Comparison of ENCODE assay signal across 26 cellular contexts in the genomic region with DNA sequence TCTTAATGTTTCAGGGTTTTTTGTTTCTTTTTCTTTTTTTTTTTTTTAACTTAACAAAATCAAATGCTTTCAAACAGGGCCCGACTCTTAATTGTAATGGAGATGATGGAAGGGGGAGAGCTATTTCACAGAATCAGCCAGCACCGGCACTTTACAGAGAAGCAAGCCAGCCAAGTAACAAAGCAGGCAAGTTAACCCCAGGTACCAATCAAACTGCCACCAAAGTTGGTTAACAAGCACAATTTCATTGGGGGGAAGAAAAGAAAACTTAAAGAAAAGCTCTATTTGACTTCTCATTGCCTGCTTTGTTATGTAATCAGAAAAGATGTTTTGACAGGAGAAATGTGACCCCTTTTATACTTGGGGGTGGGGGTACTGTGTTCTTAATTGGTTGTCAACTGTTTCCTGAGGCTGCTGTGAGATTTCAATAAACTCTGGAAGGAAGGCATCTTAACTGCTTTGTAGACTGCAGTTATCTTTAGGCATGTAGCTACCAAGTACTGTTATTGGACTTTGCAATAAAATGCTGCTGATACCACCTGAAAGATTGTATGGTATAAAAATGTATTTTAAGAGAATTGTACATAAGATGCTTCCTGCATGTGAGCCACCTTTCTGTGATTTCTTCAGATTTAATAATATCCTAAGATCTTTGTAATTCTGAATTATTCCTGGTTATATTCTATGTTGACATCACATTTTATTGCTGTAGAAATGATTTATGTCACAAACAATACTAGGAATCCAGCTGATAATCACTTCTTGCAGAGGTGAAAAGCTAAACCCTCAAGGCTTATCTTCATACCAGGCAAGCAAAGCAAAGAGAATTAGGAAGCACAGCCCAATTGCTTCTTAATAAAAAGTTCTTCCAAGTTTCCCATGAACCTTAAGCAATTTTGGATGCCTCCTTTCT. TPM values are rescaled to one million over a fixed set of nuclear protein-coding genes. Genes with fewer than 3 reads are reported as not detected.
DNase-seq lines count a peak whose midpoint lies in the region; ATAC-seq and TF ChIP-seq lines count a peak whose summit lies in the region.
"Had no signal": no experiment of that assay in that cellular context is flagged by ENCODE, and none has a peak within 500 bp of the region (broad histone marks: within the 10 kb centered on the region; RNA-seq: fewer than 3 reads in every experiment).

No MANE protein-coding gene starts in this region.

- intact Hi-C loops in breast epithelium (cut with DNase I; ENCODE audit: low total_unique reads), result loop anchor here (10.0 kb wide), 1 partner anchor 626 kb away; no protein-coding TSS in a partner anchor

- H3K27me3 Mint-ChIP-seq in CD8-positive, alpha-beta memory T cell, result no peaks in the 10 kb centered on the region
- H3K27me3 Mint-ChIP-seq in central memory CD8-positive, alpha-beta T cell, result no peaks in the 10 kb centered on the region
- H3K27me3 Mint-ChIP-seq: activated naive CD4-positive, alpha-beta T cell treated with anti-CD3 and anti-CD28 coated beads, Interleukin-2, amount 50 U/mL, for 24 hours had no signal

- H3K27me3 ChIP-seq in CD8-positive, alpha-beta memory T cell (ENCODE audit: insufficient read depth, low read length, poor library complexity, severe bottlenecking), result no peaks in the 10 kb centered on the region
- no peaks in the 10 kb centered on the region for H3K27me3 ChIP-seq in breast epithelium
- H3K27me3 ChIP-seq: uterus had no signal

- peaks cover 0 to 4% (median 0%) of the 10 kb centered on the region in 5 donors for H3K9me3 Mint-ChIP-seq in CD8-positive, alpha-beta memory T cell
- no peaks in the 10 kb centered on the region for H3K9me3 Mint-ChIP-seq in central memory CD8-positive, alpha-beta T cell
- H3K9me3 Mint-ChIP-seq: activated naive CD4-positive, alpha-beta T cell treated with anti-CD3 and anti-CD28 coated beads, Interleukin-2, amount 50 U/mL, for 24 hours; natural killer cell had no signal

- no peaks in the 10 kb centered on the region for H3K4me1 Mint-ChIP-seq in CD8-positive, alpha-beta memory T cell
- H3K4me1 Mint-ChIP-seq in central memory CD8-positive, alpha-beta T cell, result no peaks in the 10 kb centered on the region
- H3K4me1 Mint-ChIP-seq: natural killer cell had no signal

- no peak for ATAC-seq in central memory CD8-positive, alpha-beta T cell (replicated peaks; ENCODE audit: extremely low read depth, poor library complexity, severe bottlenecking)
- no peak for ATAC-seq in HG03135 (IDR thresholded peaks at IDR 0.05; ENCODE audit: unreplicated experiment)
- ATAC-seq in HG03442 (IDR thresholded peaks at IDR 0.05; ENCODE audit: unreplicated experiment), result no peak
- ATAC-seq: HCT116, natural killer cell, PC-3 had no signal

- peaks cover 30% of the 10 kb centered on the region for H3K36me3 ChIP-seq in CD8-positive, alpha-beta memory T cell (ENCODE audit: insufficient read depth, low read length)
- H3K36me3 ChIP-seq in HEK293 (ENCODE audit: control insufficient read depth in 2 of 2, insufficient read depth in 1 of 2, low read length in 2 of 2) (peaks cover 60 to 79% of the 10 kb centered on the region in 2 experiments), breast epithelium (peaks cover 18% of the 10 kb centered on the region)
- H3K36me3 ChIP-seq: uterus had no signal

- H3K27ac ChIP-seq in CD8-positive, alpha-beta memory T cell (ENCODE audit: low read depth, low read length), result no peak overlapping the region
- H3K27ac ChIP-seq in HEK293 (ENCODE audit: extremely low read depth, low read depth, low read length) (no peak overlapping the region), breast epithelium (no peak overlapping the region)
- H3K27ac ChIP-seq: epithelial cell of prostate, left ventricle myocardium inferior, uterus had no signal

- no peak for DNase-seq in CD8-positive, alpha-beta memory T cell
- no peak for DNase-seq in central memory CD8-positive, alpha-beta T cell (ENCODE audit: low spot score in 2 of 2)
- DNase-seq in iPS-NIHi11 (ENCODE audit: low spot score) (peak; percentile 52), breast epithelium (ENCODE audit: low spot score in 2 of 2) (no peak), mesenteric fat pad (ENCODE audit: low spot score) (no peak)
- DNase-seq: activated CD4-positive, alpha-beta T cell treated with anti-CD3 and anti-CD28 coated beads for 4 hours; C1 segment of cervical spinal cord; left ventricle myocardium inferior; midbrain; natural killer cell; NCI-H1105; NCI-H2029; NCI-H345; NCI-H82; PC-3; SHP77; substantia nigra; SW 1271; uterus had no signal

- H3K27ac Mint-ChIP-seq in CD8-positive, alpha-beta memory T cell, result peak overlapping the region in 6 of 8 donors; percentile 17 to 73 (median 34)
- peak overlapping the region; percentile 22 for H3K27ac Mint-ChIP-seq in central memory CD8-positive, alpha-beta T cell (ENCODE audit: low read depth)

- POLR2A ChIA-PET in CD8-positive, alpha-beta memory T cell (lab: Charles Lee), result no interaction called here
- POLR2A ChIA-PET in HEK293 (lab: Yijun Ruan, JAX), result interaction anchor here (0.6 to 1.6 kb wide), 2 partner anchors 27 to 53 kb away, joined by 3 to 6 read pairs; partner anchors contain the start of gene MAPKAPK5

- H3K36me3 Mint-ChIP-seq in CD8-positive, alpha-beta memory T cell, result peaks cover 19 to 81% (median 24%) of the 10 kb centered on the region in 3 donors
- peaks cover 51% of the 10 kb centered on the region for H3K36me3 Mint-ChIP-seq in central memory CD8-positive, alpha-beta T cell (ENCODE audit: insufficient read depth)

- no peaks in the 10 kb centered on the region for H3K9me3 ChIP-seq in CD8-positive, alpha-beta memory T cell (ENCODE audit: low read length)
- no peaks in the 10 kb centered on the region for H3K9me3 ChIP-seq in HEK293 (ENCODE audit: control insufficient read depth, insufficient read depth, low read depth, low read length)
- H3K9me3 ChIP-seq in breast epithelium, result no peaks in the 10 kb centered on the region
- H3K9me3 ChIP-seq: uterus had no signal

- H3K4me1 ChIP-seq in CD8-positive, alpha-beta memory T cell (ENCODE audit: insufficient read depth, low read length), result no peaks in the 10 kb centered on the region
- no peaks in the 10 kb centered on the region for H3K4me1 ChIP-seq in HEK293 (ENCODE audit: control insufficient read depth, insufficient read depth, low read length)
- H3K4me1 ChIP-seq in breast epithelium, result no peaks in the 10 kb centered on the region
- H3K4me1 ChIP-seq: left ventricle myocardium inferior, uterus had no signal

- no peak overlapping the region for H3K4me3 ChIP-seq in CD8-positive, alpha-beta memory T cell (ENCODE audit: low read length)
- H3K4me3 ChIP-seq in HEK293 (ENCODE audit: low read depth, low read length) (no peak overlapping the region), breast epithelium (no peak overlapping the region)
- H3K4me3 ChIP-seq: left ventricle myocardium inferior, smooth muscle cell, uterus had no signal

- TF ChIP-seq POLR2A in breast epithelium (IDR thresholded peaks at IDR 0.05), result no peak

- TF ChIP-seq CTCF in HEK293 (tag by site-specific recombination; IDR thresholded peaks at IDR 0.05), result no peak
- TF ChIP-seq CTCF in breast epithelium (IDR thresholded peaks at IDR 0.05), result no peak

- CTCF ChIA-PET in CD8-positive, alpha-beta memory T cell (lab: Charles Lee), result no interaction called here
- CTCF ChIA-PET in HEK293 (lab: Yijun Ruan, JAX), result interaction anchor here (0.6 kb wide), 2 partner anchors 60 to 175 kb away, joined by 3 read pairs; no protein-coding TSS in a partner anchor

- H3K4me3 Mint-ChIP-seq in CD8-positive, alpha-beta memory T cell, result no peak overlapping the region
- no peak overlapping the region for H3K4me3 Mint-ChIP-seq in central memory CD8-positive, alpha-beta T cell
- H3K4me3 Mint-ChIP-seq: activated naive CD4-positive, alpha-beta T cell treated with anti-CD3 and anti-CD28 coated beads, Interleukin-2, amount 50 U/mL, for 24 hours; natural killer cell had no signal

TF ChIP-seq in HEK293, 187 proteins besides CTCF, POLR2A, EP300 and RAD21:
- TF ChIP-seq PRDM6 (tag by site-specific recombination; IDR thresholded peaks at IDR 0.05), result 0 out of 2 replicates have a peak, but pooled peaks have one; percentile 4
- no peak for TF ChIP-seq ZNF132 (tag by site-specific recombination; IDR thresholded peaks at IDR 0.05; ENCODE audit: borderline replicate concordance)

RNA-seq across cellular contexts. Expression of gene MAPKAPK5, which starts 26.9 kb away (rescaled TPM):
- total RNA-seq in CD8-positive, alpha-beta memory T cell, result 10 to 100 TPM; 69.8 to 72.1 TPM
- 47.6 TPM for polyA plus RNA-seq in CD8-positive, alpha-beta memory T cell
- 10 to 100 TPM; 38.2 to 59.7 (median 40.0) TPM for total RNA-seq in breast epithelium
- total RNA-seq in mesenteric fat pad, result 43.5 TPM
